14 cellular contexts compared by ENCODE assay signal in genomic region chr19:38838986-38839761, GRCh38. TPM values are rescaled to one million over a fixed set of nuclear protein-coding genes. Genes with fewer than 3 reads are reported as not detected.
A peak's percentile ranks its signal among the peaks of the same experiment; 100 is the strongest.
DNase-seq lines count a peak whose midpoint lies in the region; ATAC-seq and TF ChIP-seq lines count a peak whose summit lies in the region.
"Had no signal": no experiment of that assay in that cellular context is flagged by ENCODE, and none has a peak within 500 bp of the region (broad histone marks: within the 10 kb centered on the region; RNA-seq: fewer than 3 reads in every experiment).

No MANE protein-coding gene starts in this region.

- peak overlapping the region; percentile 49 for H3K27ac ChIP-seq in cardiac muscle cell
- no peak overlapping the region for H3K27ac ChIP-seq in right atrium auricular region
- peak overlapping the region; percentile 30 for H3K27ac ChIP-seq in upper lobe of right lung
- H3K27ac ChIP-seq in WERI-Rb-1 = no peak overlapping the region

- DNase-seq in cardiac muscle cell (ENCODE audit: low read depth in 1 of 2, low spot score in 1 of 2) (no peak), right atrium auricular region (ENCODE audit: low spot score) (no peak), memory B cell (ENCODE audit: low spot score in 2 of 2) (no peak), upper lobe of right lung (no peak), NCI-H2196 (lab: John Stamatoyannopoulos, UW; ENCODE audit: unreplicated experiment) (no peak), WERI-Rb-1 (no peak)
- DNase-seq in activated naive CD8-positive, alpha-beta T cell treated with anti-CD3 and anti-CD28 coated beads, Interleukin-2, amount 50 U/mL, for 24 hours = no peak
- no peak for DNase-seq in central memory CD4-positive, alpha-beta T cell
- DNase-seq: NCI-H1930 had no signal

- H3K4me1 Mint-ChIP-seq in activated naive CD8-positive, alpha-beta T cell treated with anti-CD3 and anti-CD28 coated beads, Interleukin-2, amount 50 U/mL, for 24 hours = peaks cover 57% of the 10 kb centered on the region
- H3K4me1 Mint-ChIP-seq in memory B cell = peaks cover 24% of the 10 kb centered on the region

- H3K4me1 ChIP-seq in cardiac muscle cell (ENCODE audit: low read depth) (no peaks in the 10 kb centered on the region), right atrium auricular region (no peaks in the 10 kb centered on the region), upper lobe of right lung (peaks cover 17% of the 10 kb centered on the region)

- H3K27me3 Mint-ChIP-seq in activated naive CD8-positive, alpha-beta T cell treated with anti-CD3 and anti-CD28 coated beads, Interleukin-2, amount 50 U/mL, for 24 hours = no peaks in the 10 kb centered on the region
- no peaks in the 10 kb centered on the region for H3K27me3 Mint-ChIP-seq in memory B cell

- H3K4me3 ChIP-seq in cardiac muscle cell (no peak overlapping the region), right atrium auricular region (no peak overlapping the region), upper lobe of right lung (no peak overlapping the region), WERI-Rb-1 (ENCODE audit: low read depth, low read length) (no peak overlapping the region)

- H3K27me3 ChIP-seq in cardiac muscle cell = no peaks in the 10 kb centered on the region
- H3K27me3 ChIP-seq in right atrium auricular region = no peaks in the 10 kb centered on the region
- no peaks in the 10 kb centered on the region for H3K27me3 ChIP-seq in upper lobe of right lung
- no peaks in the 10 kb centered on the region for H3K27me3 ChIP-seq in WERI-Rb-1 (ENCODE audit: insufficient read depth, low read depth, severe bottlenecking)

- H3K36me3 ChIP-seq in cardiac muscle cell (peaks cover 78% of the 10 kb centered on the region), right atrium auricular region (peaks cover 90% of the 10 kb centered on the region), upper lobe of right lung (peaks cover 89% of the 10 kb centered on the region), WERI-Rb-1 (peaks cover 87% of the 10 kb centered on the region)

- no peak overlapping the region for H3K4me3 Mint-ChIP-seq in activated naive CD8-positive, alpha-beta T cell treated with anti-CD3 and anti-CD28 coated beads, Interleukin-2, amount 50 U/mL, for 24 hours
- H3K4me3 Mint-ChIP-seq in memory B cell = no peak overlapping the region
- H3K4me3 Mint-ChIP-seq: brain had no signal

- H3K27ac Mint-ChIP-seq in activated naive CD8-positive, alpha-beta T cell treated with anti-CD3 and anti-CD28 coated beads, Interleukin-2, amount 50 U/mL, for 24 hours = peak overlapping the region; percentile 81
- H3K27ac Mint-ChIP-seq in memory B cell = peak overlapping the region; percentile 26

- H3K9me3 Mint-ChIP-seq in activated naive CD8-positive, alpha-beta T cell treated with anti-CD3 and anti-CD28 coated beads, Interleukin-2, amount 50 U/mL, for 24 hours = no peaks in the 10 kb centered on the region
- H3K9me3 Mint-ChIP-seq in memory B cell = no peaks in the 10 kb centered on the region
- H3K9me3 Mint-ChIP-seq: brain had no signal

- no peak for ATAC-seq in activated naive CD8-positive, alpha-beta T cell treated with anti-CD3 and anti-CD28 coated beads, Interleukin-2, amount 50 U/mL, for 24 hours
- ATAC-seq in memory B cell (ENCODE audit: low read depth) = no peak
- no peak for ATAC-seq in upper lobe of right lung

- H3K9me3 ChIP-seq in cardiac muscle cell (ENCODE audit: low read depth) (no peaks in the 10 kb centered on the region), right atrium auricular region (no peaks in the 10 kb centered on the region), upper lobe of right lung (no peaks in the 10 kb centered on the region), WERI-Rb-1 (ENCODE audit: severe bottlenecking) (no peaks in the 10 kb centered on the region)

- TF ChIP-seq CTCF in cardiac muscle cell (IDR thresholded peaks at IDR 0.05; ENCODE audit: low read depth, low read length) (no peak), right atrium auricular region (IDR thresholded peaks at IDR 0.05) (no peak), upper lobe of right lung (IDR thresholded peaks at IDR 0.05) (no peak), WERI-Rb-1 (IDR thresholded peaks at IDR 0.05; ENCODE audit: low read depth, low read length) (no peak)

- intact Hi-C loops in upper lobe of right lung (cut with DNase I) = no loop called here

- H3K36me3 Mint-ChIP-seq in activated naive CD8-positive, alpha-beta T cell treated with anti-CD3 and anti-CD28 coated beads, Interleukin-2, amount 50 U/mL, for 24 hours (ENCODE audit: low read depth) = peaks cover 88% of the 10 kb centered on the region
- peaks cover 26% of the 10 kb centered on the region for H3K36me3 Mint-ChIP-seq in memory B cell

RNA-seq across cellular contexts. Expression of gene ECH1, which starts 7.6 kb away (rescaled TPM):
- total RNA-seq in cardiac muscle cell (171 and 180 TPM in 2 replicates), right atrium auricular region (100 to 1,000 TPM; 309 to 329 TPM), upper lobe of right lung (210 TPM)
- polyA plus RNA-seq in cardiac muscle cell = 360 and 430 TPM in 2 replicates

RNA-seq across cellular contexts. Expression of gene HNRNPL, which starts 10.6 kb away (rescaled TPM):
- total RNA-seq in cardiac muscle cell (300 and 326 TPM in 2 replicates), right atrium auricular region (100 to 1,000 TPM; 102 to 115 TPM), upper lobe of right lung (248 TPM)
- 240 and 291 TPM in 2 replicates for polyA plus RNA-seq in cardiac muscle cell

RNA-seq across cellular contexts. Expression of gene LGALS4, which starts 26.4 kb away (rescaled TPM):
- 0.46 and 1.0 TPM in 2 replicates for total RNA-seq in cardiac muscle cell
- polyA plus RNA-seq in cardiac muscle cell = 0.50 and 2.0 TPM in 2 replicates
- total RNA-seq in right atrium auricular region = under 1 TPM in 1 of 2 donors, not detected in 1; 0.67 TPM
- total RNA-seq in upper lobe of right lung = 3.7 TPM
- total RNA-seq: lung microvascular endothelial cell, RPMI7951 had no signal

RNA-seq across cellular contexts. Expression of gene RINL, which starts 38.9 kb away (rescaled TPM):
- total RNA-seq in cardiac muscle cell (8.4 and 8.9 TPM in 2 replicates), right atrium auricular region (1 to 10 TPM; 3.3 to 5.5 TPM), upper lobe of right lung (12.0 TPM)
- 3.9 and 10.6 TPM in 2 replicates for polyA plus RNA-seq in cardiac muscle cell

RNA-seq across cellular contexts. Expression of gene LGALS7B, which starts 50.2 kb away (rescaled TPM):
- total RNA-seq in cardiac muscle cell (not detected in 2 replicates), right atrium auricular region (1 to 10 TPM in 1 of 2 donors, not detected in 1; 1.8 TPM), upper lobe of right lung (3.2 TPM)
- polyA plus RNA-seq in cardiac muscle cell = not detected in 2 replicates
- total RNA-seq: frontal cortex, lung microvascular endothelial cell, RPMI7951 had no signal
- polyA plus RNA-seq: BJ had no signal

Comparison
In these comparisons a context has a peak if more than half of its experiments do, and no peak if none do; other contexts are left out.
1. H3K27ac ChIP-seq: peak in cardiac muscle cell (single experiment) and upper lobe of right lung (single experiment); none in right atrium auricular region (0 of 2) and WERI-Rb-1 (single experiment).